In genomic region chr16:53821957-53822625, GRCh38 we compare ENCODE assay signal across 10 cellular contexts.
DNase-seq lines count a peak whose midpoint lies in the region; FAIRE-seq and TF ChIP-seq lines count a peak whose summit lies in the region.
"Had no signal": no experiment of that assay in that cellular context is flagged by ENCODE, and none has a peak within 500 bp of the region (broad histone marks: within the 10 kb centered on the region; RNA-seq: fewer than 3 reads in every experiment).

No MANE protein-coding gene starts in this region.

- peaks cover 37% of the 10 kb centered on the region for H3K4me1 ChIP-seq in keratinocyte (ENCODE audit: control insufficient read depth, extremely low read depth, insufficient read depth, low read length)

- H3K9ac ChIP-seq in keratinocyte (ENCODE audit: control insufficient read depth, extremely low read depth, insufficient read depth, low read length): no peak overlapping the region

- no peaks in the 10 kb centered on the region for H4K20me1 ChIP-seq in keratinocyte (ENCODE audit: control insufficient read depth, extremely low read depth, insufficient read depth, low read length)

- H3K9me3 ChIP-seq in keratinocyte (ENCODE audit: control insufficient read depth, low read depth, low read length): no peaks in the 10 kb centered on the region
- H3K9me3 ChIP-seq: gastrocnemius medialis had no signal

- DNase-seq in ACHN (peak; percentile 83), HS-27A (ENCODE audit: low read depth) (peak; percentile 75), brain microvascular endothelial cell (peak; percentile 63), keratinocyte (ENCODE audit: low read depth, low spot score) (no peak), SIG-M5 (lab: John Stamatoyannopoulos, UW) (no peak), occipital lobe (lab: John Stamatoyannopoulos, UW) (no peak), superior temporal gyrus (ENCODE audit: extremely low spot score) (no peak), NCI-H187 treated with DMSO at 0.1 percent for 48 hours (lab: John Stamatoyannopoulos, UW) (no peak)
- DNase-seq: amygdala, gastrocnemius medialis had no signal

- no peaks in the 10 kb centered on the region for H3K36me3 ChIP-seq in brain microvascular endothelial cell (replicated peaks)
- H3K36me3 ChIP-seq in keratinocyte (ENCODE audit: control insufficient read depth in 2 of 2, extremely low read depth in 1 of 2, insufficient read depth in 2 of 2, low read length in 2 of 2): peaks cover 0 to 7% of the 10 kb centered on the region in 2 experiments

- peaks cover 6% of the 10 kb centered on the region for H3K79me2 ChIP-seq in keratinocyte (ENCODE audit: control insufficient read depth, insufficient read depth, low read length)

- TF ChIP-seq CTCF in brain microvascular endothelial cell (IDR thresholded peaks at IDR 0.05; ENCODE audit: low read depth, low read length, missing control alignments) (no peak), keratinocyte (optimal IDR thresholded peaks at IDR 0.05 in 1 of 3, IDR thresholded peaks at IDR 0.05 in 1 of 3, conservative IDR thresholded peaks at IDR 0.05 in 1 of 3; ENCODE audit: extremely low read depth in 1 of 3, insufficient read depth in 2 of 3, low read length in 3 of 3) (peak in 2 of 3 experiments; percentile 1 to 24)

- H2AFZ ChIP-seq in keratinocyte (ENCODE audit: control insufficient read depth, low read length): no peak overlapping the region

- dilution Hi-C loops in keratinocyte (cut with MboI; ENCODE audit: extremely low pct_ligation_motif_present, low sequenced_read_pairs): no loop called here

- H3K9me1 ChIP-seq in keratinocyte (ENCODE audit: control insufficient read depth, extremely low read depth, insufficient read depth, low read length): no peaks in the 10 kb centered on the region

- in situ Hi-C loops in ACHN (cut with HindIII; ENCODE audit: low pct_ligation_motif_present, low pct_unique_long_range_greater_than_20kb, low sequenced_read_pairs): no loop called here
- in situ Hi-C loops in brain microvascular endothelial cell (cut with HindIII; ENCODE audit: low pct_ligation_motif_present, low sequenced_read_pairs): no loop called here

- H3K27me3 ChIP-seq in brain microvascular endothelial cell (replicated peaks) (no peaks in the 10 kb centered on the region), keratinocyte (ENCODE audit: control insufficient read depth, extremely low read depth, insufficient read depth, low read length) (no peaks in the 10 kb centered on the region)
- H3K27me3 ChIP-seq: gastrocnemius medialis had no signal

- FAIRE-seq in keratinocyte (lab: Jason Lieb, UNC): peak; percentile 88

- H3K27ac ChIP-seq in brain microvascular endothelial cell (peak overlapping the region; percentile 46), keratinocyte (ENCODE audit: control insufficient read depth, insufficient read depth, low read length) (peak overlapping the region; percentile 65)
- H3K27ac ChIP-seq: gastrocnemius medialis had no signal

- peak overlapping the region; percentile 68 for H3K4me2 ChIP-seq in keratinocyte (ENCODE audit: control insufficient read depth, extremely low read depth, insufficient read depth, low read depth, low read length)

- H3K4me3 ChIP-seq in brain microvascular endothelial cell (ENCODE audit: low read depth, low read length) (no peak overlapping the region), keratinocyte (ENCODE audit: control insufficient read depth in 2 of 3, extremely low read depth in 1 of 3, insufficient read depth in 2 of 3, low read depth in 1 of 3, low read length in 3 of 3) (no peak overlapping the region)
- H3K4me3 ChIP-seq: gastrocnemius medialis had no signal

Comparison
In these comparisons a context has a peak if more than half of its experiments do, and no peak if none do; other contexts are left out.
1. DNase-seq: peak in ACHN (single experiment), HS-27A (single experiment) and brain microvascular endothelial cell (single experiment); none in keratinocyte (single experiment), SIG-M5 (single experiment), occipital lobe (single experiment), superior temporal gyrus (single experiment) and NCI-H187 treated with DMSO at 0.1 percent for 48 hours (single experiment).